In genomic region chr9:113998529-113999255, GRCh38 we compare ENCODE assay signal across 7 cellular contexts.
DNase-seq lines count a peak whose midpoint lies in the region; ATAC-seq, FAIRE-seq and TF ChIP-seq lines count a peak whose summit lies in the region.

No MANE protein-coding gene starts in this region.

- no peak overlapping the region for H3K4me3 Mint-ChIP-seq in neural crest cell

- H3K27ac Mint-ChIP-seq in neural crest cell (ENCODE audit: unreplicated experiment) = no peak overlapping the region

- peaks cover 14% of the 10 kb centered on the region for H3K4me1 Mint-ChIP-seq in neural crest cell

- peak; percentile 29 for TF ChIP-seq CTCF in D721Med (IDR thresholded peaks at IDR 0.05; ENCODE audit: insufficient read depth, missing control alignments)
- TF ChIP-seq CTCF in LNCaP clone FGC (IDR thresholded peaks at IDR 0.05; ENCODE audit: control insufficient read depth, extremely low read depth, insufficient read depth) = peak; percentile 41
- TF ChIP-seq CTCF in neural crest cell (conservative IDR thresholded peaks at IDR 0.05) = peak; percentile 25

- no peaks in the 10 kb centered on the region for H3K27me3 Mint-ChIP-seq in neural crest cell (ENCODE audit: low read depth)

- no peak overlapping the region for H3K4me3 ChIP-seq in LNCaP clone FGC (ENCODE audit: low read depth, low read length)

- peaks cover 2% of the 10 kb centered on the region for H3K36me3 Mint-ChIP-seq in neural crest cell (ENCODE audit: low read depth)

- TF ChIP-seq POLR2A in GM12892 (IDR thresholded peaks at IDR 0.05; ENCODE audit: low read depth, low read length) = no peak

- no peak for FAIRE-seq in D721Med (lab: Jason Lieb, UNC)
- FAIRE-seq in GM12892 (lab: Jason Lieb, UNC) = no peak

- no peaks in the 10 kb centered on the region for H3K9me3 Mint-ChIP-seq in neural crest cell

- no peak for DNase-seq in D721Med (ENCODE audit: insufficient read length, low spot score)
- DNase-seq in LNCaP clone FGC (ENCODE audit: low read depth) = no peak
- peak; percentile 47 for DNase-seq in ecto neural progenitor cell (ENCODE audit: low spot score)
- no peak for DNase-seq in neural crest cell (ENCODE audit: low read depth, low spot score)
- DNase-seq in GM12892 (ENCODE audit: insufficient read length) = no peak

- ATAC-seq in HG02852 (IDR thresholded peaks at IDR 0.05; ENCODE audit: unreplicated experiment) (no peak), HG02885 (IDR thresholded peaks at IDR 0.05; ENCODE audit: poor library complexity, unreplicated experiment) (no peak)
